22 cellular contexts compared by ENCODE assay signal in the genomic region with DNA sequence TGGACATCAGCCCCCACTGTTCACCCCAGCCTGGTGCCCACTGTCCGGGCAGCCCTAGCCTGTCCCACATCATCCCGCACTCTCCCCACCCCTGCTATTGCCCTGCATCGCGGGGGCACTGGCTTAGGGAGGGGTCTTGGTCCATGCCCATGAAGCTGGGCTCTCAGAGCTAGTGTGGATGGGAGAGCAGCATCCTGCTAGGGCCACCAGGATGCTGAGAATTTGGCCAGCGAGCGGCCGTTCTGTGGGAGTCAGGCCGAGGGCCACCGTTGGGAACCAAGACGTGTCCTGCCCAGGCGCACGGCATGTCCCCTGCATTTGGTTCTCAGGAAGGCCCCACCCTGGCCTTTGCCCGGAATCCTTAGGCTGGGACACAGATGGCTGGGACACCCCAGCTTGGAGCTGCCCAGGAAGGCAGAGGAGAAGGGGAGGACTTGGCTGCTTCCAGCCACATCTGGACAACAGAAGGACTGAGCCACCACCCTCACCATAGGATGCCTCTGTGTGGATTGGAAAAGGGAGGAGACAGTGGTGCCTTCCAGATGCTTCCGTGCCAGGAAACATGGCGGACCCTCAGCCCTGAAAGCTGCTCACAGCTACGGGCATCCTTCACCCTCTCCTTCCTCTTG. TPM values are rescaled to one million over a fixed set of nuclear protein-coding genes. Genes with fewer than 3 reads are reported as not detected.
DNase-seq lines count a peak whose midpoint lies in the region; ATAC-seq and TF ChIP-seq lines count a peak whose summit lies in the region.
"Had no signal": no experiment of that assay in that cellular context is flagged by ENCODE, and none has a peak within 500 bp of the region (broad histone marks: within the 10 kb centered on the region; RNA-seq: fewer than 3 reads in every experiment).

No MANE protein-coding gene starts in this region.

- POLR2A ChIA-PET in activated CD4-positive, alpha-beta memory T cell treated with anti-CD3 and anti-CD28 coated beads for 36 hours (lab: Charles Lee) = interaction anchor here (1.0 to 1.5 kb wide), 3 partner anchors 9 to 15 kb away, joined by 4 to 5 read pairs (median 4); a partner anchor contains a TSS
- POLR2A ChIA-PET in activated CD4-positive, alpha-beta memory T cell treated with anti-CD3 and anti-CD28 coated beads, Interleukin-2, amount 10 ng/mL, durations not matched to agents 7 days and 5 days (lab: Charles Lee) = interaction anchor here (0.6 to 7.4 kb wide), 5 partner anchors 9 to 32 kb away, joined by 3 to 58 read pairs (median 4); a partner anchor contains a TSS

- H3K27me3 ChIP-seq in effector memory CD4-positive, alpha-beta T cell (replicated peaks; ENCODE audit: control insufficient read depth, insufficient read depth, low read length, poor library complexity, severe bottlenecking) = no peaks in the 10 kb centered on the region
- H3K27me3 ChIP-seq in vagina (no peaks in the 10 kb centered on the region), H7 (ENCODE audit: control insufficient read depth, insufficient read depth, low read length) (no peaks in the 10 kb centered on the region)
- H3K27me3 ChIP-seq: heart left ventricle, transverse colon had no signal

- TF ChIP-seq POLR2A in vagina (IDR thresholded peaks at IDR 0.05) = no peak

- peaks cover 32% of the 10 kb centered on the region for H3K4me1 Mint-ChIP-seq in activated CD4-positive, alpha-beta memory T cell treated with anti-CD3 and anti-CD28 coated beads for 36 hours (ENCODE audit: low read depth)
- peaks cover 11% of the 10 kb centered on the region for H3K4me1 Mint-ChIP-seq in activated CD4-positive, alpha-beta memory T cell treated with anti-CD3 and anti-CD28 coated beads, Interleukin-2, amount 10 ng/mL, durations not matched to agents 7 days and 5 days
- H3K4me1 Mint-ChIP-seq in stimulated activated effector memory CD8-positive, alpha-beta T cell treated with anti-CD3 and anti-CD28 coated beads, Interleukin-12 subunit alpha, Interleukin-12 subunit beta, amount 100 ng/mL, for 72 hours = peaks cover 46% of the 10 kb centered on the region
- H3K4me1 Mint-ChIP-seq: mesothelial cell of epicardium had no signal

- H3K9me3 ChIP-seq in effector memory CD4-positive, alpha-beta T cell (ENCODE audit: control insufficient read depth, low read length) = no peaks in the 10 kb centered on the region
- H3K9me3 ChIP-seq in vagina = no peaks in the 10 kb centered on the region
- H3K9me3 ChIP-seq: heart left ventricle, transverse colon had no signal

- no peak for DNase-seq in activated CD4-positive, alpha-beta memory T cell treated with anti-CD3 and anti-CD28 coated beads for 36 hours
- no peak for DNase-seq in activated CD4-positive, alpha-beta memory T cell treated with anti-CD3 and anti-CD28 coated beads, Interleukin-2, amount 10 ng/mL, durations not matched to agents 7 days and 5 days
- DNase-seq in Kasumi-1 (lab: John Stamatoyannopoulos, UW) (peak; percentile 68 to 78), vagina (ENCODE audit: extremely low spot score in 2 of 2) (no peak), DMS79 treated with DMSO at 0.1 percent for 48 hours (lab: John Stamatoyannopoulos, UW) (no peak), H7 (no peak)
- DNase-seq in effector memory CD4-positive, alpha-beta T cell = no peak
- DNase-seq in stimulated activated effector memory CD8-positive, alpha-beta T cell treated with anti-CD3 and anti-CD28 coated beads, Interleukin-12 subunit alpha, Interleukin-12 subunit beta, amount 100 ng/mL, for 72 hours (ENCODE audit: low spot score in 2 of 2) = no peak
- DNase-seq: ACHN; activated CD4-positive, CD25-positive, alpha-beta regulatory T cell; heart left ventricle; islet precursor cell; MM.1S; NCI-H2081 treated with DMSO at 0.1 percent for 48 hours; NCI-H748 treated with DMSO at 0.1 percent for 48 hours; stimulated activated CD4-positive, alpha-beta T cell treated with anti-CD3 and anti-CD28 coated beads, Interleukin-2, amount 100 ng/mL, for 48 hours; stimulated activated CD8-positive, alpha-beta memory T cell treated with anti-CD3 and anti-CD28 coated beads, Interleukin-4, amount 100 ng/mL, for 48 hours; T-cell; transverse colon had no signal

- TF ChIP-seq CTCF in vagina (IDR thresholded peaks at IDR 0.05) = no peak

- CTCF ChIA-PET in activated CD4-positive, alpha-beta memory T cell treated with anti-CD3 and anti-CD28 coated beads for 36 hours (lab: Charles Lee) = interaction anchor here (0.8 kb wide), 1 partner anchor 337 kb away, joined by 3 read pairs; no protein-coding TSS in a partner anchor
- CTCF ChIA-PET in activated CD4-positive, alpha-beta memory T cell treated with anti-CD3 and anti-CD28 coated beads, Interleukin-2, amount 10 ng/mL, durations not matched to agents 7 days and 5 days (lab: Charles Lee) = interaction anchor here (0.7 to 1.2 kb wide), 2 partner anchors 11 to 12 kb away, joined by 3 to 4 read pairs; no protein-coding TSS in a partner anchor

- peak overlapping the region; percentile 78 for H3K27ac Mint-ChIP-seq in activated CD4-positive, alpha-beta memory T cell treated with anti-CD3 and anti-CD28 coated beads for 36 hours
- H3K27ac Mint-ChIP-seq in activated CD4-positive, alpha-beta memory T cell treated with anti-CD3 and anti-CD28 coated beads, Interleukin-2, amount 10 ng/mL, durations not matched to agents 7 days and 5 days = no peak overlapping the region
- H3K27ac Mint-ChIP-seq in stimulated activated effector memory CD8-positive, alpha-beta T cell treated with anti-CD3 and anti-CD28 coated beads, Interleukin-12 subunit alpha, Interleukin-12 subunit beta, amount 100 ng/mL, for 72 hours = peak overlapping the region; percentile 91
- H3K27ac Mint-ChIP-seq: dendritic cell treated with granulocyte-macrophage colony-stimulating factor and Interleukin-4, amounts not matched to agents 40 ng/mL and 50 ng/mL, for 4 days; mesothelial cell of epicardium had no signal

- no peak overlapping the region for H3K4me3 ChIP-seq in effector memory CD4-positive, alpha-beta T cell (ENCODE audit: insufficient read depth, low read depth, low read length, poor library complexity, severe bottlenecking)
- H3K4me3 ChIP-seq in vagina (no peak overlapping the region), H7 (ENCODE audit: insufficient read depth, low read depth, low read length) (no peak overlapping the region)
- H3K4me3 ChIP-seq: heart left ventricle, transverse colon had no signal

- intact Hi-C loops in activated CD4-positive, alpha-beta memory T cell treated with anti-CD3 and anti-CD28 coated beads for 36 hours (cut with micrococcal nuclease) = no loop called here
- intact Hi-C loops in vagina (cut with DNase I) = loop anchor here (5.0 kb wide), 1 partner anchor 371 kb away; no protein-coding TSS in a partner anchor

- H3K4me1 ChIP-seq in effector memory CD4-positive, alpha-beta T cell (ENCODE audit: control insufficient read depth, insufficient read depth, low read length, poor library complexity, severe bottlenecking) = no peaks in the 10 kb centered on the region
- no peaks in the 10 kb centered on the region for H3K4me1 ChIP-seq in vagina
- H3K4me1 ChIP-seq: heart left ventricle, transverse colon had no signal

- no peak overlapping the region for H3K4me3 Mint-ChIP-seq in activated CD4-positive, alpha-beta memory T cell treated with anti-CD3 and anti-CD28 coated beads for 36 hours
- H3K4me3 Mint-ChIP-seq in activated CD4-positive, alpha-beta memory T cell treated with anti-CD3 and anti-CD28 coated beads, Interleukin-2, amount 10 ng/mL, durations not matched to agents 7 days and 5 days = no peak overlapping the region
- peak overlapping the region; percentile 27 for H3K4me3 Mint-ChIP-seq in stimulated activated effector memory CD8-positive, alpha-beta T cell treated with anti-CD3 and anti-CD28 coated beads, Interleukin-12 subunit alpha, Interleukin-12 subunit beta, amount 100 ng/mL, for 72 hours
- H3K4me3 Mint-ChIP-seq: dendritic cell treated with granulocyte-macrophage colony-stimulating factor and Interleukin-4, amounts not matched to agents 40 ng/mL and 50 ng/mL, for 4 days; mesothelial cell of epicardium had no signal

- peak; percentile 22 for ATAC-seq in stimulated activated effector memory CD8-positive, alpha-beta T cell treated with anti-CD3 and anti-CD28 coated beads, Interleukin-12 subunit alpha, Interleukin-12 subunit beta, amount 100 ng/mL, for 72 hours
- ATAC-seq: esophagus mucosa had no signal

- peaks cover 76% of the 10 kb centered on the region for H3K36me3 ChIP-seq in effector memory CD4-positive, alpha-beta T cell (ENCODE audit: control insufficient read depth, insufficient read depth, low read length)
- peaks cover 0 to 12% of the 10 kb centered on the region in 2 donors for H3K36me3 ChIP-seq in vagina
- H3K36me3 ChIP-seq in H7 (replicated peaks; ENCODE audit: control insufficient read depth, insufficient read depth, low read length) = peaks cover 1% of the 10 kb centered on the region; the same call in 1 of the 2 replicates

- peak overlapping the region; percentile 11 for H3K27ac ChIP-seq in effector memory CD4-positive, alpha-beta T cell (ENCODE audit: insufficient read depth, low read length, poor library complexity, severe bottlenecking)
- H3K27ac ChIP-seq in vagina = no peak overlapping the region
- H3K27ac ChIP-seq: heart left ventricle, transverse colon had no signal

- peaks cover 46% of the 10 kb centered on the region for H3K36me3 Mint-ChIP-seq in activated CD4-positive, alpha-beta memory T cell treated with anti-CD3 and anti-CD28 coated beads for 36 hours
- H3K36me3 Mint-ChIP-seq in activated CD4-positive, alpha-beta memory T cell treated with anti-CD3 and anti-CD28 coated beads, Interleukin-2, amount 10 ng/mL, durations not matched to agents 7 days and 5 days (ENCODE audit: low read depth) = peaks cover 74% of the 10 kb centered on the region
- peaks cover 100% of the 10 kb centered on the region for H3K36me3 Mint-ChIP-seq in stimulated activated effector memory CD8-positive, alpha-beta T cell treated with anti-CD3 and anti-CD28 coated beads, Interleukin-12 subunit alpha, Interleukin-12 subunit beta, amount 100 ng/mL, for 72 hours
- H3K36me3 Mint-ChIP-seq: mesothelial cell of epicardium had no signal

- H3K27me3 Mint-ChIP-seq in activated CD4-positive, alpha-beta memory T cell treated with anti-CD3 and anti-CD28 coated beads for 36 hours = no peaks in the 10 kb centered on the region
- H3K27me3 Mint-ChIP-seq in activated CD4-positive, alpha-beta memory T cell treated with anti-CD3 and anti-CD28 coated beads, Interleukin-2, amount 10 ng/mL, durations not matched to agents 7 days and 5 days = no peaks in the 10 kb centered on the region
- H3K27me3 Mint-ChIP-seq: dendritic cell treated with granulocyte-macrophage colony-stimulating factor and Interleukin-4, amounts not matched to agents 40 ng/mL and 50 ng/mL, for 4 days; T-cell had no signal

- no peaks in the 10 kb centered on the region for H3K9me3 Mint-ChIP-seq in activated CD4-positive, alpha-beta memory T cell treated with anti-CD3 and anti-CD28 coated beads for 36 hours
- H3K9me3 Mint-ChIP-seq in activated CD4-positive, alpha-beta memory T cell treated with anti-CD3 and anti-CD28 coated beads, Interleukin-2, amount 10 ng/mL, durations not matched to agents 7 days and 5 days = no peaks in the 10 kb centered on the region
- H3K9me3 Mint-ChIP-seq in stimulated activated effector memory CD8-positive, alpha-beta T cell treated with anti-CD3 and anti-CD28 coated beads, Interleukin-12 subunit alpha, Interleukin-12 subunit beta, amount 100 ng/mL, for 72 hours = no peaks in the 10 kb centered on the region
- H3K9me3 Mint-ChIP-seq: dendritic cell treated with granulocyte-macrophage colony-stimulating factor and Interleukin-4, amounts not matched to agents 40 ng/mL and 50 ng/mL, for 4 days; mesothelial cell of epicardium; T-cell had no signal

RNA-seq across cellular contexts. Expression of a gene that starts 14.6 kb away (rescaled TPM):
- 100 to 1,000 TPM; 202 to 206 TPM for total RNA-seq in activated CD4-positive, alpha-beta memory T cell treated with anti-CD3 and anti-CD28 coated beads for 36 hours
- 100 to 1,000 TPM; 293 to 299 TPM for total RNA-seq in activated CD4-positive, alpha-beta memory T cell treated with anti-CD3 and anti-CD28 coated beads, Interleukin-2, amount 10 ng/mL, durations not matched to agents 7 days and 5 days
- 43.5 TPM for total RNA-seq in vagina
- 5.9 and 6.1 TPM in 2 replicates for total RNA-seq in H7 (2014; rRNA removed; shearing (Covaris generic))

RNA-seq across cellular contexts. Expression of a gene that starts 23.3 kb away (rescaled TPM):
- total RNA-seq in activated CD4-positive, alpha-beta memory T cell treated with anti-CD3 and anti-CD28 coated beads for 36 hours = 100 to 1,000 TPM; 200 to 204 TPM
- 100 to 1,000 TPM; 233 to 234 TPM for total RNA-seq in activated CD4-positive, alpha-beta memory T cell treated with anti-CD3 and anti-CD28 coated beads, Interleukin-2, amount 10 ng/mL, durations not matched to agents 7 days and 5 days
- total RNA-seq in vagina = 81.8 TPM
- total RNA-seq in H7 (2014; rRNA removed; shearing (Covaris generic)) = 94.6 and 131 TPM in 2 replicates

RNA-seq across cellular contexts. Expression of a gene that starts 37.3 kb away (rescaled TPM):
- 100 to 1,000 TPM; 188 to 207 TPM for total RNA-seq in activated CD4-positive, alpha-beta memory T cell treated with anti-CD3 and anti-CD28 coated beads for 36 hours
- 100 to 1,000 TPM; 219 to 232 TPM for total RNA-seq in activated CD4-positive, alpha-beta memory T cell treated with anti-CD3 and anti-CD28 coated beads, Interleukin-2, amount 10 ng/mL, durations not matched to agents 7 days and 5 days
- 72.7 TPM for total RNA-seq in vagina
- total RNA-seq in H7 (2014; rRNA removed; shearing (Covaris generic)) = 108 and 127 TPM in 2 replicates

Comparison
In these comparisons a context has a peak if more than half of its experiments do, and no peak if none do; other contexts are left out.
1. DNase-seq: peak in Kasumi-1 (2 of 2); none in activated CD4-positive, alpha-beta memory T cell treated with anti-CD3 and anti-CD28 coated beads for 36 hours (single experiment), activated CD4-positive, alpha-beta memory T cell treated with anti-CD3 and anti-CD28 coated beads, Interleukin-2, amount 10 ng/mL, durations not matched to agents 7 days and 5 days (single experiment), effector memory CD4-positive, alpha-beta T cell (0 of 3), stimulated activated effector memory CD8-positive, alpha-beta T cell treated with anti-CD3 and anti-CD28 coated beads, Interleukin-12 subunit alpha, Interleukin-12 subunit beta, amount 100 ng/mL, for 72 hours (0 of 2), vagina (0 of 2), DMS79 treated with DMSO at 0.1 percent for 48 hours (single experiment) and H7 (single experiment).